In genomic region chr6:1554241-1554880, GRCh38 we compare ENCODE assay signal across 8 cellular contexts. TPM values are rescaled to one million over a fixed set of nuclear protein-coding genes. Genes with fewer than 3 reads are reported as not detected.
DNase-seq lines count a peak whose midpoint lies in the region; TF ChIP-seq lines count a peak whose summit lies in the region.
"Had no signal": no experiment of that assay in that cellular context is flagged by ENCODE, and none has a peak within 500 bp of the region (broad histone marks: within the 10 kb centered on the region; RNA-seq: fewer than 3 reads in every experiment).

No MANE protein-coding gene starts in this region.

- in situ Hi-C loops in GM23248 (cut with MboI): no loop called here

- no peaks in the 10 kb centered on the region for H3F3A ChIP-seq in GM23248 (ENCODE audit: insufficient read depth)

- peak overlapping the region; percentile 96 for H2AFZ ChIP-seq in GM23248

- 26 to 32% methylated on average over 20 of the region's 20 CpGs for WGBS in GM23248 (ENCODE audit: low coverage in 1 of 2, low lambda C conversion rate in 2 of 2, missing lambda C conversion rate in 2 of 2), 2 experiments

- TF ChIP-seq CTCF in RWPE1 (conservative IDR thresholded peaks at IDR 0.05; ENCODE audit: low read depth): no peak
- TF ChIP-seq CTCF in foreskin fibroblast (IDR thresholded peaks at IDR 0.05; ENCODE audit: low read depth, low read length): no peak

- no peaks in the 10 kb centered on the region for H3K9me3 ChIP-seq in GM23248 (ENCODE audit: low read depth)

- DNase-seq in GM23248 (peak; percentile 49), RWPE1 (ENCODE audit: low spot score) (peak; percentile 8), foreskin fibroblast (peak in 1 of 2 donors; percentile 57), NCI-H1092 treated with DMSO at 0.1 percent for 48 hours (lab: John Stamatoyannopoulos, UW) (no peak), HuH-7 (ENCODE audit: low spot score) (no peak), NCI-H1694 treated with DMSO at 0.1 percent for 48 hours (lab: John Stamatoyannopoulos, UW) (no peak)
- peak; percentile 28 for DNase-seq in stimulated activated CD8-positive, alpha-beta memory T cell treated with anti-CD3 and anti-CD28 coated beads, Interleukin-4, amount 100 ng/mL, for 48 hours

- H3K27ac ChIP-seq in GM23248 (peak overlapping the region; percentile 42), RWPE1 (peak overlapping the region; percentile 55)

- H3K27me3 ChIP-seq in GM23248 (replicated peaks; ENCODE audit: insufficient read depth): no peaks in the 10 kb centered on the region

- POLR2A ChIA-PET in RWPE1 (lab: Yijun Ruan, JAX; ENCODE audit: low non-redundant PET): no interaction called here

- no peaks in the 10 kb centered on the region for H3K79me2 ChIP-seq in GM23248 (ENCODE audit: insufficient read depth)

- CTCF ChIA-PET in RWPE1 (lab: Yijun Ruan, JAX): interaction anchor here (0.6 to 1.5 kb wide), 8 partner anchors 8 to 98 kb away, joined by 3 to 12 read pairs (median 4); no protein-coding TSS in a partner anchor

- H3K36me3 ChIP-seq in GM23248 (ENCODE audit: low read depth): no peaks in the 10 kb centered on the region

- no peaks in the 10 kb centered on the region for H4K20me1 ChIP-seq in GM23248 (ENCODE audit: insufficient read depth)

- H3K4me1 ChIP-seq in GM23248 (ENCODE audit: insufficient read depth): peaks cover 7% of the 10 kb centered on the region; the same call in 1 of the 2 replicates

- peak overlapping the region; percentile 83 for H3K9ac ChIP-seq in GM23248

- H3K4me3 ChIP-seq in GM23248: peak overlapping the region; percentile 77
- H3K4me3 ChIP-seq in foreskin fibroblast (ENCODE audit: low read depth in 1 of 2, low read length in 2 of 2): peak overlapping the region; percentile 62 to 73

- H3K4me2 ChIP-seq in GM23248 (ENCODE audit: unreplicated experiment): peak overlapping the region; percentile 98

- no peaks in the 10 kb centered on the region for H3K9me2 ChIP-seq in GM23248 (ENCODE audit: insufficient read depth)

RNA-seq across cellular contexts. Expression of gene FOXC1, which starts 55.4 kb away (rescaled TPM):
- 11.1 and 13.2 TPM in 2 replicates for total RNA-seq in GM23248 (2014; rRNA removed; shearing (Covaris generic))
- 3.3 and 3.5 TPM in 2 replicates for polyA plus RNA-seq in GM23248 (2016; fragmentation: Nextera tagmentation; extraction: Ambion mirVana)
- total RNA-seq: T-helper 1 cell treated with Interleukin-12 subunit alpha and Interleukin-12 subunit beta and Interleukin-4 antibody, amounts not matched to agents 30 ng/mL and 1 ng/mL, for 36 hours had no signal

Comparison
In these comparisons a context has a peak if more than half of its experiments do, and no peak if none do; other contexts are left out.
1. DNase-seq: peak in GM23248 (single experiment), RWPE1 (single experiment) and stimulated activated CD8-positive, alpha-beta memory T cell treated with anti-CD3 and anti-CD28 coated beads, Interleukin-4, amount 100 ng/mL, for 48 hours (single experiment); none in NCI-H1092 treated with DMSO at 0.1 percent for 48 hours (single experiment), HuH-7 (single experiment) and NCI-H1694 treated with DMSO at 0.1 percent for 48 hours (single experiment).